8 cellular contexts compared by ENCODE assay signal in the genomic region with DNA sequence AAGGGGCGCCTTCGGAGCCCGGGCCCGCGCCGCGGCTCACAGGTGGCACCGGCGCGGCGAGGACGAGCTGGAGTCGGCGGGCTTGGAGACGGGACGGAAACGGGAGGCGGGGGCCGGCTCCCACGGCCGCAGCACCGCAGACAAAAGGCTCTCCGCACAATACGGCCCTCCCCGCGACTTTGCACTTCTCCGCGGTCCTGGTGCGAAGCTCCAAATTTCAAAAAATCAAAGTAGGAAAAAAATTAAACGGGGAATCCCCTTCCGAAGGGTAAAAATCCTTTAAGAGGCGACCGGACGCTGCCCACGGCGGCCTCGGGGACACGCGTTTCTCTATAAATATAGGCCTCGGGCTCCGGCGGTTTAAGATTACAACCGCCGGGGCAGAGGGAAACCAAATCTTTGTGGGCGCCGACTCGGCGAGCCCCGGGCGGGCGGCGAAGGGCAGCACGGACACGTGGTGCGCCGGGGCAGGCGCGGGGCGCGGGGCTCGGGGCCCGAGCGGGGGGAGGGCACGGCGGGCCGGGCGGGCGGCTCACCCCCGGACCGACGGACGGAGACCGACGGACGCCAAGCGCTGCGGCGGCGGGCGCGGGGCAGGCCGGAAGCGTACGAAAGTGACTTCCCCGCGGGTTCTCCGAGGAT. TPM values are rescaled to one million over a fixed set of nuclear protein-coding genes. Genes with fewer than 3 reads are reported as not detected.
A peak's percentile ranks its signal among the peaks of the same experiment; 100 is the strongest.
DNase-seq lines count a peak whose midpoint lies in the region; ATAC-seq, FAIRE-seq and TF ChIP-seq lines count a peak whose summit lies in the region.

No MANE protein-coding gene starts in this region.

- H3K27ac Mint-ChIP-seq in CD8-positive, alpha-beta T cell, result peak overlapping the region; percentile 80
- H3K27ac Mint-ChIP-seq in mesothelial cell of epicardium, result peak overlapping the region; percentile 93

- H3K4me1 ChIP-seq in CD8-positive, alpha-beta T cell (ENCODE audit: insufficient read depth, low read length), result peaks cover 33% of the 10 kb centered on the region
- H3K4me1 ChIP-seq in HUES48 (ENCODE audit: control insufficient read depth, insufficient read depth, low read length) (peaks cover 11% of the 10 kb centered on the region; the same call in 1 of the 2 replicates), H1 (replicated peaks in 1 of 4; ENCODE audit: control insufficient read depth in 3 of 4, insufficient read depth in 4 of 4, low read length in 3 of 4) (peaks cover 0 to 19% (median 7%) of the 10 kb centered on the region in 4 experiments; a peak in 5 of 7 replicates), thoracic aorta (ENCODE audit: control insufficient read depth in 1 of 2, low read depth in 2 of 2) (peaks cover 23 to 30% of the 10 kb centered on the region in 2 donors)

- peak in 5 of 7 experiments; percentile 9 to 32 (median 23) for DNase-seq in CD8-positive, alpha-beta T cell
- DNase-seq in activated CD4-positive, alpha-beta T cell treated with anti-CD3 and anti-CD28 coated beads for 4 hours, result peak; percentile 28 to 30
- DNase-seq in H1 (ENCODE audit: low read depth in 1 of 2, low spot score in 2 of 2) (no peak), mesothelial cell of epicardium (ENCODE audit: low spot score in 2 of 2, unreplicated experiment in 2 of 2) (peak in 1 of 2 experiments; percentile 61), thoracic aorta (ENCODE audit: low spot score) (no peak), KBM-7 (no peak)

- H3K4me1 Mint-ChIP-seq in CD8-positive, alpha-beta T cell (ENCODE audit: low read depth), result peaks cover 39% of the 10 kb centered on the region
- peaks cover 36% of the 10 kb centered on the region for H3K4me1 Mint-ChIP-seq in mesothelial cell of epicardium

- H3K27me3 Mint-ChIP-seq in CD8-positive, alpha-beta T cell (ENCODE audit: low read depth), result no peaks in the 10 kb centered on the region
- no peaks in the 10 kb centered on the region for H3K27me3 Mint-ChIP-seq in mesothelial cell of epicardium (ENCODE audit: low read depth)

- no peak for TF ChIP-seq POLR2A in H1 (IDR thresholded peaks at IDR 0.05; ENCODE audit: control extremely low read depth in 1 of 2, low read depth in 2 of 2, low read length in 2 of 2)

- peak overlapping the region; percentile 87 for H3K9ac ChIP-seq in HUES48 (ENCODE audit: low read depth, low read length)
- H3K9ac ChIP-seq in H1 (replicated peaks in 1 of 4; ENCODE audit: extremely low read depth in 1 of 4, low read depth in 3 of 4, low read length in 3 of 4), result peak overlapping the region; percentile 49 to 97 (median 82); a peak in 6 of 7 replicates

- peak overlapping the region; percentile 68 for H3K27ac ChIP-seq in CD8-positive, alpha-beta T cell (ENCODE audit: low read depth, low read length)
- peak overlapping the region; percentile 35 for H3K27ac ChIP-seq in HUES48 (ENCODE audit: low read depth, low read length)
- no peak overlapping the region for H3K27ac ChIP-seq in H1 (ENCODE audit: low read depth, low read length)
- H3K27ac ChIP-seq in thoracic aorta, result peak overlapping the region; percentile 65 to 72

- H2BK5ac ChIP-seq in H1 (ENCODE audit: low read depth, low read length), result 0 out of 2 replicates have a peak overlapping the region, but pooled peaks have one; percentile 18

- peak; percentile 16 for ATAC-seq in CD8-positive, alpha-beta T cell
- ATAC-seq in GM21367 (IDR thresholded peaks at IDR 0.05; ENCODE audit: unreplicated experiment) (peak; percentile 39), thoracic aorta (ENCODE audit: insufficient number of reproducible peaks, low FRiP score, low read depth) (no peak)

- H3K27me3 ChIP-seq in CD8-positive, alpha-beta T cell (ENCODE audit: insufficient read depth, low read length), result no peaks in the 10 kb centered on the region
- no peaks in the 10 kb centered on the region for H3K27me3 ChIP-seq in HUES48 (ENCODE audit: control insufficient read depth, insufficient read depth, low read length)
- no peaks in the 10 kb centered on the region for H3K27me3 ChIP-seq in H1 (replicated peaks in 1 of 4; ENCODE audit: control insufficient read depth in 3 of 4, extremely low read depth in 1 of 4, insufficient read depth in 3 of 4, low read length in 3 of 4)
- no peaks in the 10 kb centered on the region for H3K27me3 ChIP-seq in thoracic aorta (replicated peaks; ENCODE audit: insufficient read depth)

- no peak for TF ChIP-seq RAD21 in H1 (IDR thresholded peaks at IDR 0.05 in 1 of 2, conservative IDR thresholded peaks at IDR 0.05 in 1 of 2; ENCODE audit: low read depth in 2 of 2, low read length in 2 of 2)

- H4K20me1 ChIP-seq in H1 (replicated peaks in 1 of 2; ENCODE audit: control insufficient read depth in 1 of 2, insufficient read depth in 2 of 2, low read length in 2 of 2), result peaks cover 19 to 29% of the 10 kb centered on the region in 2 experiments

- peak overlapping the region; percentile 86 to 97 for H3K4me2 ChIP-seq in H1 (ENCODE audit: insufficient read depth in 1 of 2, low read depth in 2 of 2, low read length in 2 of 2)

- peak overlapping the region; percentile 64 for H3K4me3 ChIP-seq in CD8-positive, alpha-beta T cell (ENCODE audit: low read depth, low read length)
- H3K4me3 ChIP-seq in HUES48 (ENCODE audit: low read depth, low read length) (peak overlapping the region; percentile 92), H1 (ENCODE audit: extremely low read depth in 1 of 4, insufficient read depth in 2 of 4, low read depth in 3 of 4, low read length in 4 of 4) (peak overlapping the region; percentile 68 to 99 (median 73)), thoracic aorta (peak overlapping the region; percentile 80)

- H4K91ac ChIP-seq in H1 (replicated peaks; ENCODE audit: insufficient read length, low read length), result no peak overlapping the region

- H2BK12ac ChIP-seq in H1 (ENCODE audit: low read depth, low read length), result no peak overlapping the region

- no peak overlapping the region for H2BK20ac ChIP-seq in H1 (ENCODE audit: low read length)

- 1% methylated on average over 63 of the region's 87 CpGs; no CpG with 5 or more reads in 1 of the 2 experiments for WGBS in H1 (ENCODE audit: extremely low coverage in 1 of 2, insufficient coverage in 1 of 2, insufficient read length in 1 of 2, insufficient replicate concordance in 2 of 2, low coverage in 1 of 2, low lambda C conversion rate in 2 of 2, missing lambda C conversion rate in 1 of 2), 2 experiments

- no peak for FAIRE-seq in H1 (lab: Jason Lieb, UNC)

- H3K14ac ChIP-seq in H1 (ENCODE audit: insufficient read length), result no peak overlapping the region

- no peaks in the 10 kb centered on the region for H3K9me3 Mint-ChIP-seq in CD8-positive, alpha-beta T cell
- no peaks in the 10 kb centered on the region for H3K9me3 Mint-ChIP-seq in mesothelial cell of epicardium

- CTCF ChIA-PET in CD8-positive, alpha-beta T cell (lab: Charles Lee), result interaction anchor here (0.9 to 1.1 kb wide), 2 partner anchors 26 to 30 kb away, joined by 3 read pairs; no protein-coding TSS in a partner anchor
- CTCF ChIA-PET in H1 (lab: Charles Lee; ENCODE audit: partially characterized antibody), result interaction anchor here (0.6 to 3.6 kb wide), 10 partner anchors 20 to 103 kb away, joined by 3 to 14 read pairs (median 4); a partner anchor contains a TSS

- H3K23me2 ChIP-seq in H1 (ENCODE audit: low read depth, low read length), result peaks cover 15% of the 10 kb centered on the region

- H3K79me1 ChIP-seq in H1 (ENCODE audit: low read depth, low read length), result peaks cover 10% of the 10 kb centered on the region

- H2BK15ac ChIP-seq in H1 (ENCODE audit: low read length), result no peak overlapping the region

- no peak overlapping the region for H2BK120ac ChIP-seq in H1 (replicated peaks; ENCODE audit: low read depth, low read length)

- peaks cover 11% of the 10 kb centered on the region for H3K36me3 ChIP-seq in CD8-positive, alpha-beta T cell (ENCODE audit: insufficient read depth, low read length)
- peaks cover 40% of the 10 kb centered on the region for H3K36me3 ChIP-seq in HUES48 (ENCODE audit: control insufficient read depth, insufficient read depth, low read length)
- peaks cover 16 to 42% (median 23%) of the 10 kb centered on the region in 4 experiments for H3K36me3 ChIP-seq in H1 (ENCODE audit: control insufficient read depth in 2 of 4, insufficient read depth in 4 of 4, low read length in 3 of 4)
- H3K36me3 ChIP-seq in thoracic aorta, result peaks cover 11% of the 10 kb centered on the region

- no peaks in the 10 kb centered on the region for H3K9me3 ChIP-seq in CD8-positive, alpha-beta T cell (ENCODE audit: low read length)
- H3K9me3 ChIP-seq in HUES48 (ENCODE audit: control insufficient read depth, insufficient read depth, low read length) (no peaks in the 10 kb centered on the region), H1 (ENCODE audit: insufficient read depth in 2 of 2, low read depth in 1 of 2, low read length in 1 of 2) (no peaks in the 10 kb centered on the region), thoracic aorta (no peaks in the 10 kb centered on the region)

- H2AFZ ChIP-seq in H1 (ENCODE audit: low read length), result no peak overlapping the region

- H4K8ac ChIP-seq in H1 (ENCODE audit: extremely low read depth, insufficient read depth, low read length), result peak overlapping the region; percentile 21; the same call in 1 of the 2 replicates

- H4K5ac ChIP-seq in H1 (ENCODE audit: insufficient read length, low read depth, low read length), result peak overlapping the region; percentile 39

- in situ Hi-C loops in KBM-7 (cut with MboI; ENCODE audit: low pct_unique_long_range_greater_than_20kb, low sequenced_read_pairs), result no loop called here

- TF ChIP-seq CTCF in CD8-positive, alpha-beta T cell (IDR thresholded peaks at IDR 0.05), result no peak
- no peak for TF ChIP-seq CTCF in H1 (IDR thresholded peaks at IDR 0.05; ENCODE audit: control extremely low read depth in 1 of 3, insufficient read depth in 1 of 3, low read depth in 1 of 3, low read length in 3 of 3)
- no peak for TF ChIP-seq CTCF in mesothelial cell of epicardium (IDR thresholded peaks at IDR 0.05; ENCODE audit: unreplicated experiment)
- no peak for TF ChIP-seq CTCF in thoracic aorta (IDR thresholded peaks at IDR 0.05)

- H2AK5ac ChIP-seq in H1 (ENCODE audit: low read depth, low read length), result no peak overlapping the region

- POLR2A ChIA-PET in CD8-positive, alpha-beta T cell (lab: Charles Lee), result interaction anchor here (0.6 to 1.9 kb wide), 6 partner anchors 12 to 1197 kb away, joined by 3 to 5 read pairs (median 4); a partner anchor contains a TSS
- POLR2A ChIA-PET in H1 (lab: Charles Lee; ENCODE audit: partially characterized antibody), result interaction anchor here (0.6 to 5.7 kb wide), 23 partner anchors 7 to 208 kb away, joined by 3 to 92 read pairs (median 3); a partner anchor contains a TSS

- H3K4ac ChIP-seq in H1 (replicated peaks; ENCODE audit: insufficient read length, low read depth, low read length), result no peak overlapping the region

- intact Hi-C loops in CD8-positive, alpha-beta T cell (cut with DNase I, micrococcal nuclease), result loop anchor here (1.0 to 10.0 kb wide), 10 partner anchors 17 to 1981 kb away; a partner anchor contains a TSS

- H3K56ac ChIP-seq in H1 (replicated peaks; ENCODE audit: insufficient read length, low read depth, low read length), result peak overlapping the region; percentile 64

- TF ChIP-seq EP300 in H1 (IDR thresholded peaks at IDR 0.05; ENCODE audit: borderline replicate concordance in 1 of 2, low read depth in 2 of 2, low read length in 2 of 2), result no peak

- peak overlapping the region; percentile 93 for H3K4me3 Mint-ChIP-seq in CD8-positive, alpha-beta T cell
- H3K4me3 Mint-ChIP-seq in mesothelial cell of epicardium, result peak overlapping the region; percentile 89

- H3K23ac ChIP-seq in H1 (ENCODE audit: insufficient read length), result no peak overlapping the region

- H3K79me2 ChIP-seq in H1 (ENCODE audit: control insufficient read depth in 1 of 2, insufficient read depth in 2 of 2, low read length in 2 of 2), result peaks cover 33 to 51% of the 10 kb centered on the region in 2 experiments

- no peak overlapping the region; the same call in 1 of the 2 replicates for H3K18ac ChIP-seq in H1 (ENCODE audit: extremely low read depth, low read length)

- peaks cover 40% of the 10 kb centered on the region for H3K36me3 Mint-ChIP-seq in CD8-positive, alpha-beta T cell
- peaks cover 11% of the 10 kb centered on the region for H3K36me3 Mint-ChIP-seq in mesothelial cell of epicardium

RNA-seq across cellular contexts. Expression of a gene that starts 0.5 kb away (rescaled TPM):
- total RNA-seq in CD8-positive, alpha-beta T cell, result 100 to 1,000 TPM; 418 to 455 TPM
- total RNA-seq in H1 (2021; fragmentation: NEBNext Ultra II Directional; extraction: Animal tissue kit (Norgen Biotek cat#: 25700)), result 333 and 341 TPM in 2 replicates
- polyA plus RNA-seq in H1 (2011; rRNA removed), result 147 and 172 TPM in 2 replicates
- 128 TPM for polyA plus RNA-seq in H1 (2011; cell fraction: cytosol; rRNA removed)
- polyA plus RNA-seq in H1 (2011; cell fraction: nucleus; rRNA removed), result 357 TPM
- 163 to 196 TPM (median 184 TPM) in 4 replicates for polyA plus RNA-seq in H1 (2012, experiment 1 of 2)
- polyA plus RNA-seq in H1 (2012, experiment 2 of 2), result 85.0 TPM
- 245 TPM for polyA plus RNA-seq in H1 (2013, experiment 1 of 2)
- polyA plus RNA-seq in H1 (2013, experiment 2 of 2), result 239 TPM
- 126 and 154 TPM in 2 replicates for polyA minus RNA-seq in H1 (2011; rRNA and poly(A)+ RNA removed)
- 186 TPM for polyA minus RNA-seq in H1 (2011; cell fraction: cytosol; rRNA and poly(A)+ RNA removed)
- 139 TPM for polyA minus RNA-seq in H1 (2011; cell fraction: nucleus; rRNA and poly(A)+ RNA removed)
- 307 to 325 TPM (median 319 TPM) in 3 replicates for total RNA-seq in mesothelial cell of epicardium
- 100 to 1,000 TPM in 1 of 2 donors, 10 to 100 TPM in 1; 85.2 to 171 TPM for total RNA-seq in thoracic aorta

Comparison
In these comparisons a context has a peak if more than half of its experiments do, and no peak if none do; other contexts are left out.
1. DNase-seq: peak in CD8-positive, alpha-beta T cell (5 of 7) and activated CD4-positive, alpha-beta T cell treated with anti-CD3 and anti-CD28 coated beads for 4 hours (2 of 2); none in H1 (0 of 2), thoracic aorta (single experiment) and KBM-7 (single experiment).
2. Peak in every context shown above with its lines, with median percentiles within 50 percentile points of each other: H3K4me3 ChIP-seq.